1 cellular context compared by ENCODE assay signal in genomic region chr9:105694320-105694847, GRCh38.
TF ChIP-seq lines count a peak whose summit lies in the region.

A gene with protein sequence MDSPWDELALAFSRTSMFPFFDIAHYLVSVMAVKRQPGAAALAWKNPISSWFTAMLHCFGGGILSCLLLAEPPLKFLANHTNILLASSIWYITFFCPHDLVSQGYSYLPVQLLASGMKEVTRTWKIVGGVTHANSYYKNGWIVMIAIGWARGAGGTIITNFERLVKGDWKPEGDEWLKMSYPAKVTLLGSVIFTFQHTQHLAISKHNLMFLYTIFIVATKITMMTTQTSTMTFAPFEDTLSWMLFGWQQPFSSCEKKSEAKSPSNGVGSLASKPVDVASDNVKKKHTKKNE (plus strand): TSS chr9:105694541. CDS start chr9:105694661, 120 bp downstream.

TF ChIP-seq in GM23338, 12 proteins besides CTCF, POLR2A, EP300 and RAD21 (continued from another document):
- TF ChIP-seq ZNF462 (CRISPR knock-in tag; IDR thresholded peaks at IDR 0.05) = no peak
